In genomic region chr2:126891681-126892500, GRCh38 we compare ENCODE assay signal across 27 cellular contexts. TPM values are rescaled to one million over a fixed set of nuclear protein-coding genes. Genes with fewer than 3 reads are reported as not detected.
DNase-seq lines count a peak whose midpoint lies in the region; ATAC-seq, FAIRE-seq and TF ChIP-seq lines count a peak whose summit lies in the region.
"Had no signal": no experiment of that assay in that cellular context is flagged by ENCODE, and none has a peak within 500 bp of the region (broad histone marks: within the 10 kb centered on the region; RNA-seq: fewer than 3 reads in every experiment).

No MANE protein-coding gene starts in this region.

- no peak overlapping the region for H3K27ac ChIP-seq in esophagus muscularis mucosa (replicated peaks in 1 of 4)
- H3K27ac ChIP-seq in small intestine (ENCODE audit: low read depth in 1 of 2, low read length in 1 of 2) = no peak overlapping the region
- H3K27ac ChIP-seq: gastroesophageal sphincter, KMS-11, tibial artery had no signal

- no peak for TF ChIP-seq RAD21 in Ishikawa (IDR thresholded peaks at IDR 0.05; ENCODE audit: low read depth)

- no peak overlapping the region for H3K4me3 ChIP-seq in esophagus muscularis mucosa
- no peak overlapping the region for H3K4me3 ChIP-seq in small intestine (ENCODE audit: low read depth in 1 of 2, low read length in 2 of 2)
- H3K4me3 ChIP-seq: gastroesophageal sphincter, GM23338, tibial artery had no signal

- no peak overlapping the region for H3K27ac Mint-ChIP-seq in natural killer cell
- H3K27ac Mint-ChIP-seq: activated naive CD8-positive, alpha-beta T cell treated with anti-CD3 and anti-CD28 coated beads, Interleukin-2, amount 50 U/mL, for 24 hours; activated T-helper 2 cell treated with anti-CD3 and anti-CD28 coated beads, Interferon-gamma antibody, Interleukin-2, Interleukin-4, amounts not matched to agents 10 μg/mL and 5 μg/mL and 100 μg/mL, durations not matched to agents 14 hours and 24 hours and 36 hours; CD8-positive, alpha-beta memory T cell; GM23338; natural killer cell treated with Interleukin-12 subunit alpha and Interleukin-12 subunit beta and Interleukin-15 and Interleukin-18, amount 100 ng/mL, for 72 hours; progenitor cell of endocrine pancreas; stimulated activated naive CD8-positive, alpha-beta T cell treated with anti-CD3 and anti-CD28 coated beads, Interleukin-15, Interleukin-2, amounts not matched to agents 100 ng/mL and 50 ng/mL, for 24 hours had no signal

- H3K36me3 ChIP-seq in esophagus muscularis mucosa (no peaks in the 10 kb centered on the region), small intestine (ENCODE audit: control insufficient read depth in 2 of 2, insufficient read depth in 2 of 2, low read length in 2 of 2) (no peaks in the 10 kb centered on the region)
- H3K36me3 ChIP-seq: gastroesophageal sphincter, tibial artery had no signal

- peaks cover 0 to 2% of the 10 kb centered on the region in 2 donors for H3K4me1 Mint-ChIP-seq in natural killer cell
- H3K4me1 Mint-ChIP-seq: activated naive CD8-positive, alpha-beta T cell treated with anti-CD3 and anti-CD28 coated beads, Interleukin-2, amount 50 U/mL, for 24 hours; GM23338 had no signal

- no peak for TF ChIP-seq POLR2A in esophagus muscularis mucosa (IDR thresholded peaks at IDR 0.05; ENCODE audit: low read depth)

- WGBS in esophagus muscularis mucosa = 58% methylated on average over 7 of the region's 10 CpGs
- WGBS in small intestine, 3 donors = 65 to 78% (median 68%) methylated on average over 10 of the region's 10 CpGs

- no peak overlapping the region for H3K4me3 Mint-ChIP-seq in natural killer cell
- H3K4me3 Mint-ChIP-seq: activated naive CD8-positive, alpha-beta T cell treated with anti-CD3 and anti-CD28 coated beads, Interleukin-2, amount 50 U/mL, for 24 hours; CD8-positive, alpha-beta memory T cell; GM23338; natural killer cell treated with Interleukin-12 subunit alpha and Interleukin-12 subunit beta and Interleukin-15 and Interleukin-18, amount 100 ng/mL, for 72 hours; stimulated activated naive CD8-positive, alpha-beta T cell treated with anti-CD3 and anti-CD28 coated beads, Interleukin-15, Interleukin-2, amounts not matched to agents 100 ng/mL and 50 ng/mL, for 24 hours had no signal

- H3K4me1 ChIP-seq in esophagus muscularis mucosa (no peaks in the 10 kb centered on the region), small intestine (ENCODE audit: control insufficient read depth in 2 of 2, insufficient read depth in 1 of 2, low read depth in 1 of 2, low read length in 1 of 2) (no peaks in the 10 kb centered on the region)
- H3K4me1 ChIP-seq: gastroesophageal sphincter had no signal

- no peaks in the 10 kb centered on the region for H3K36me3 Mint-ChIP-seq in natural killer cell
- H3K36me3 Mint-ChIP-seq: CD8-positive, alpha-beta memory T cell; natural killer cell treated with Interleukin-12 subunit alpha and Interleukin-12 subunit beta and Interleukin-15 and Interleukin-18, amount 100 ng/mL, for 72 hours had no signal

- intact Hi-C loops in esophagus muscularis mucosa (cut with DNase I) (no loop called here), natural killer cell (cut with micrococcal nuclease) (no loop called here)

- H3K27me3 Mint-ChIP-seq in natural killer cell (ENCODE audit: low read depth in 2 of 2) = no peaks in the 10 kb centered on the region

- TF ChIP-seq EP300 in Ishikawa (IDR thresholded peaks at IDR 0.05; ENCODE audit: borderline replicate concordance) (no peak), esophagus muscularis mucosa (IDR thresholded peaks at IDR 0.05) (no peak)

- H3K9me3 ChIP-seq in esophagus muscularis mucosa = no peaks in the 10 kb centered on the region
- no peaks in the 10 kb centered on the region for H3K9me3 ChIP-seq in small intestine (ENCODE audit: control insufficient read depth, low read depth)
- H3K9me3 ChIP-seq: gastroesophageal sphincter, tibial artery had no signal

- H3K27me3 ChIP-seq in esophagus muscularis mucosa (no peaks in the 10 kb centered on the region), small intestine (ENCODE audit: control insufficient read depth in 2 of 2, insufficient read depth in 2 of 2, low read length in 2 of 2) (no peaks in the 10 kb centered on the region)

- no peak for ATAC-seq in natural killer cell
- ATAC-seq: activated naive CD8-positive, alpha-beta T cell treated with anti-CD3 and anti-CD28 coated beads, Interleukin-2, amount 50 U/mL, for 24 hours; gastroesophageal sphincter; GM23338; left cardiac atrium; natural killer cell treated with Interleukin-12 subunit alpha and Interleukin-12 subunit beta and Interleukin-15 and Interleukin-18, amount 100 ng/mL, for 72 hours; PC-3 had no signal

- DNase-seq in NCI-H524 treated with DMSO at 0.1 percent for 48 hours (lab: John Stamatoyannopoulos, UW) (peak; percentile 84), esophagus muscularis mucosa (ENCODE audit: extremely low spot score) (peak; percentile 92), small intestine (peak; percentile 9), natural killer cell (no peak), NCI-H345 treated with DMSO at 0.1 percent for 48 hours (lab: John Stamatoyannopoulos, UW; ENCODE audit: unreplicated experiment) (no peak), glomerular visceral epithelial cell (ENCODE audit: extremely low spot score) (no peak)
- DNase-seq: activated CD4-positive, alpha-beta T cell treated with anti-CD3 and anti-CD28 coated beads for 1 hour; activated naive CD8-positive, alpha-beta T cell treated with anti-CD3 and anti-CD28 coated beads, Interleukin-2, amount 50 U/mL, for 24 hours; CD8-positive, alpha-beta memory T cell; DMS79 treated with DMSO at 0.1 percent for 48 hours; left cardiac atrium; NCI-H2029; NCI-H774; PC-3; SHP77 treated with DMSO at 0.1 percent for 48 hours had no signal

- no peak for FAIRE-seq in small intestine (lab: Jason Lieb, UNC)
- FAIRE-seq: GM12892 had no signal

- TF ChIP-seq CTCF in esophagus muscularis mucosa (IDR thresholded peaks at IDR 0.05) (no peak), natural killer cell (IDR thresholded peaks at IDR 0.05) (no peak)

- no peaks in the 10 kb centered on the region for H3K9me3 Mint-ChIP-seq in natural killer cell
- H3K9me3 Mint-ChIP-seq: activated naive CD8-positive, alpha-beta T cell treated with anti-CD3 and anti-CD28 coated beads, Interleukin-2, amount 50 U/mL, for 24 hours; activated T-helper 2 cell treated with anti-CD3 and anti-CD28 coated beads, Interferon-gamma antibody, Interleukin-2, Interleukin-4, amounts not matched to agents 10 μg/mL and 5 μg/mL and 100 μg/mL, durations not matched to agents 14 hours and 24 hours and 36 hours; CD8-positive, alpha-beta memory T cell; GM23338; natural killer cell treated with Interleukin-12 subunit alpha and Interleukin-12 subunit beta and Interleukin-15 and Interleukin-18, amount 100 ng/mL, for 72 hours; stimulated activated naive CD8-positive, alpha-beta T cell treated with anti-CD3 and anti-CD28 coated beads, Interleukin-15, Interleukin-2, amounts not matched to agents 100 ng/mL and 50 ng/mL, for 24 hours had no signal

TF ChIP-seq in Ishikawa, 13 proteins besides CTCF, POLR2A, EP300 and RAD21:
- TF ChIP-seq TCF12 (IDR thresholded peaks at IDR 0.05; ENCODE audit: low read depth) (no peak; the same call in 1 of the 2 replicates), NFIC (IDR thresholded peaks at IDR 0.05) (peak; percentile 75), EGR1 (IDR thresholded peaks at IDR 0.05) (no peak), MAX (IDR thresholded peaks at IDR 0.05) (peak; percentile 40; the same call in 1 of the 2 replicates), TEAD4 (IDR thresholded peaks at IDR 0.05) (peak; percentile 82), YY1 (IDR thresholded peaks at IDR 0.05; ENCODE audit: low read depth) (no peak)
TF ChIP-seq in Ishikawa: peak in this region for 3.

RNA-seq across cellular contexts. Expression of gene TEX51, which starts 6.8 kb away (rescaled TPM):
- not detected for total RNA-seq in esophagus muscularis mucosa
- not detected for polyA plus RNA-seq in small intestine
- total RNA-seq in natural killer cell = not detected
- total RNA-seq: activated T-helper 2 cell treated with anti-CD3 and anti-CD28 coated beads, Interferon-gamma antibody, Interleukin-2, Interleukin-4, amounts not matched to agents 10 μg/mL and 5 μg/mL and 100 μg/mL, durations not matched to agents 14 hours and 24 hours and 36 hours; CD8-positive, alpha-beta memory T cell; dermis microvascular lymphatic vessel endothelial cell; epithelial cell of proximal tubule; gastroesophageal sphincter; GM23338; left cardiac atrium; natural killer cell treated with Interleukin-12 subunit alpha and Interleukin-12 subunit beta and Interleukin-15 and Interleukin-18, amount 100 ng/mL, for 72 hours; PC-3; progenitor cell of endocrine pancreas had no signal
- polyA plus RNA-seq: CD8-positive, alpha-beta memory T cell; GM23338 had no signal

Comparison
In these comparisons a context has a peak if more than half of its experiments do, and no peak if none do; other contexts are left out.
1. DNase-seq: peak in NCI-H524 treated with DMSO at 0.1 percent for 48 hours (single experiment), esophagus muscularis mucosa (single experiment) and small intestine (single experiment); none in natural killer cell (single experiment), NCI-H345 treated with DMSO at 0.1 percent for 48 hours (single experiment) and glomerular visceral epithelial cell (single experiment).